In genomic region chr11:84291996-84292395, GRCh38 we compare ENCODE assay signal across 22 cellular contexts.
"Had no signal": no experiment of that assay in that cellular context is flagged by ENCODE, and none has a peak within 500 bp of the region (broad histone marks: within the 10 kb centered on the region; RNA-seq: fewer than 3 reads in every experiment).

No MANE protein-coding gene starts in this region.

- H3K36me3 ChIP-seq: adrenal gland, brain microvascular endothelial cell, right atrium auricular region had no signal

- ATAC-seq: left ventricle myocardium superior, T-helper 17 cell had no signal

- H3K9me3 ChIP-seq: adrenal gland, right atrium auricular region had no signal

- H3K4me3 Mint-ChIP-seq: activated CD4-positive, alpha-beta memory T cell treated with anti-CD3 and anti-CD28 coated beads, Interleukin-2, amount 10 ng/mL, durations not matched to agents 7 days and 5 days; activated naive CD4-positive, alpha-beta T cell treated with anti-CD3 and anti-CD28 coated beads, Interleukin-2, amount 50 U/mL, for 24 hours; activated T-cell treated with anti-CD3 and anti-CD28 coated beads, Interleukin-2, amount 50 U/mL, for 24 hours; endodermal cell; nephron; T-helper 17 cell had no signal

- H3K4me1 Mint-ChIP-seq: activated naive CD4-positive, alpha-beta T cell treated with anti-CD3 and anti-CD28 coated beads, Interleukin-2, amount 50 U/mL, for 24 hours; endodermal cell; nephron; T-helper 17 cell had no signal

- H3K27ac Mint-ChIP-seq: activated CD4-positive, alpha-beta memory T cell treated with anti-CD3 and anti-CD28 coated beads, Interleukin-2, amount 10 ng/mL, durations not matched to agents 7 days and 5 days; activated naive CD4-positive, alpha-beta T cell treated with anti-CD3 and anti-CD28 coated beads, Interleukin-2, amount 50 U/mL, for 24 hours; activated T-cell treated with anti-CD3 and anti-CD28 coated beads, Interleukin-2, amount 50 U/mL, for 24 hours; endodermal cell; nephron; T-helper 17 cell had no signal

- H3K27ac ChIP-seq: brain microvascular endothelial cell, hepatocyte, right atrium auricular region, skin epidermis had no signal

- H3K27me3 ChIP-seq: adrenal gland, brain microvascular endothelial cell, hepatocyte, right atrium auricular region had no signal

- H3K36me3 Mint-ChIP-seq: activated naive CD4-positive, alpha-beta T cell treated with anti-CD3 and anti-CD28 coated beads, Interleukin-2, amount 50 U/mL, for 24 hours had no signal

- H3K9me3 Mint-ChIP-seq: activated naive CD4-positive, alpha-beta T cell treated with anti-CD3 and anti-CD28 coated beads, Interleukin-2, amount 50 U/mL, for 24 hours; endodermal cell; nephron had no signal

- H3K27me3 Mint-ChIP-seq: activated CD4-positive, alpha-beta memory T cell treated with anti-CD3 and anti-CD28 coated beads, Interleukin-2, amount 10 ng/mL, durations not matched to agents 7 days and 5 days; activated naive CD4-positive, alpha-beta T cell treated with anti-CD3 and anti-CD28 coated beads, Interleukin-2, amount 50 U/mL, for 24 hours; activated T-cell treated with anti-CD3 and anti-CD28 coated beads, Interleukin-2, amount 50 U/mL, for 24 hours; T-helper 17 cell had no signal

- H3K4me3 ChIP-seq: adrenal gland, hepatocyte, right atrium auricular region, skin epidermis had no signal

- H3K4me1 ChIP-seq: right atrium auricular region had no signal

- DNase-seq: activated CD4-positive, alpha-beta memory T cell treated with anti-CD3 and anti-CD28 coated beads, Interleukin-2, amount 10 ng/mL, durations not matched to agents 7 days and 5 days; activated CD4-positive, alpha-beta T cell treated with anti-CD3 and anti-CD28 coated beads for 4 hours; activated effector memory CD4-positive, alpha-beta T cell treated with anti-CD3 and anti-CD28 coated beads, Interleukin-2, amount 50 U/mL, for 16 hours; activated T-cell treated with anti-CD3 and anti-CD28 coated beads, Interleukin-2, amount 50 U/mL, for 24 hours; adrenal gland; brain microvascular endothelial cell; endodermal cell; kidney; left ventricle myocardium superior; mesenchymal stem cell; nucleus accumbens; stimulated activated CD4-positive, alpha-beta T cell treated with anti-CD3 and anti-CD28 coated beads, Interleukin-4, amount 100 ng/mL, for 4 hours; stimulated activated CD8-positive, alpha-beta memory T cell treated with anti-CD3 and anti-CD28 coated beads, Interleukin-4, amount 100 ng/mL, for 48 hours; stimulated activated naive CD4-positive, alpha-beta T cell treated with Interleukin-2 at 50 U/mL for 16 hours; substantia nigra; T-helper 17 cell; trophoblast cell had no signal
